28 cellular contexts compared by ENCODE assay signal in genomic region chr6:81376745-81377144, GRCh38.
"Had no signal": no experiment of that assay in that cellular context is flagged by ENCODE, and none has a peak within 500 bp of the region (broad histone marks: within the 10 kb centered on the region; RNA-seq: fewer than 3 reads in every experiment).

No MANE protein-coding gene starts in this region.

- H3K36me3 ChIP-seq: brain microvascular endothelial cell, cardiac muscle cell, Peyer's patch had no signal

- H3K4me1 ChIP-seq: Peyer's patch had no signal

- DNase-seq: activated CD4-positive, alpha-beta T cell treated with anti-CD3 and anti-CD28 coated beads, Interleukin-2, amount 10 ng/mL, durations not matched to agents 24 days and 14 days; activated CD4-positive, alpha-beta T cell treated with anti-CD3 and anti-CD28 coated beads, Interleukin-2, amount 50 U/mL, for 4 hours; activated CD8-positive, alpha-beta T cell treated with anti-CD3 and anti-CD28 coated beads for 36 hours; activated effector memory CD4-positive, alpha-beta T cell treated with anti-CD3 and anti-CD28 coated beads, Interleukin-2, amount 50 U/mL, for 16 hours; activated naive CD4-positive, alpha-beta T cell; activated naive CD4-positive, alpha-beta T cell treated with anti-CD3 and anti-CD28 coated beads, Interleukin-2, amount 50 U/mL, for 16 hours; activated naive CD8-positive, alpha-beta T cell treated with anti-CD3 and anti-CD28 coated beads for 36 hours; activated T-cell treated with anti-CD3 and anti-CD28 coated beads, Interleukin-2, amount 50 U/mL, for 1 hour; activated T-cell treated with anti-CD3 and anti-CD28 coated beads, Interleukin-2, amount 50 U/mL, for 72 hours; amniotic stem cell; aorta; brain microvascular endothelial cell; NCI-H1092 treated with DMSO at 0.1 percent for 48 hours; NCI-H1417; NCI-H146; NCI-H187; NCI-H2081; NCI-H2171 treated with DMSO at 0.1 percent for 48 hours; NCI-H2227 treated with DMSO at 0.1 percent for 48 hours; NCI-H446 treated with DMSO at 0.1 percent for 48 hours; NCI-H524 treated with DMSO at 0.1 percent for 48 hours; NCI-H82; PC-3; Peyer's patch; RPMI8226; SIG-M5 had no signal

- H3K4me3 ChIP-seq: cardiac muscle cell, K562, Peyer's patch had no signal

- H3K27me3 ChIP-seq: brain microvascular endothelial cell, Peyer's patch had no signal

- H3K27ac ChIP-seq: brain microvascular endothelial cell, cardiac muscle cell, Peyer's patch had no signal

- H3K9me3 ChIP-seq: Peyer's patch had no signal
